17 cellular contexts compared by ENCODE assay signal in genomic region chrX:26411045-26411444, GRCh38.
"Had no signal": no experiment of that assay in that cellular context is flagged by ENCODE, and none has a peak within 500 bp of the region (broad histone marks: within the 10 kb centered on the region; RNA-seq: fewer than 3 reads in every experiment).

No MANE protein-coding gene starts in this region.

- H3K4me3 ChIP-seq: adrenal gland, coronary artery, gastroesophageal sphincter, heart right ventricle, left lung, tibial artery, uterus had no signal

- H3K4me3 Mint-ChIP-seq: central memory CD8-positive, alpha-beta T cell; natural killer cell; stimulated activated naive B cell treated with anti-CD40 and anti-IgM and Interleukin-4, amounts not matched to agents 10 μg/mL and 1 μg/mL and 100 μg/mL, for 72 hours had no signal

- DNase-seq: activated CD4-positive, alpha-beta T cell treated with anti-CD3 and anti-CD28 coated beads for 1 hour; activated CD4-positive, alpha-beta T cell treated with anti-CD3 and anti-CD28 coated beads, Interleukin-2, amount 50 U/mL, for 4 hours; activated effector memory CD4-positive, alpha-beta T cell treated with Interleukin-2 at 50 U/mL for 16 hours; activated naive CD4-positive, alpha-beta T cell treated with anti-CD3 and anti-CD28 coated beads, Interleukin-2, amount 50 U/mL, for 16 hours; adrenal gland; heart right ventricle; kidney; left lung; natural killer cell; stimulated activated CD4-positive, alpha-beta T cell treated with anti-CD3 and anti-CD28 coated beads, Interleukin-4, amount 100 ng/mL, for 1 hour; stimulated activated naive B cell treated with anti-CD40 and anti-IgM and Interleukin-4, amounts not matched to agents 10 μg/mL and 1 μg/mL and 100 μg/mL, for 72 hours; tibial artery; uterus had no signal

- H3K4me1 ChIP-seq: adrenal gland, gastroesophageal sphincter, heart right ventricle, left lung, tibial artery, uterus had no signal

- H3K4me1 Mint-ChIP-seq: central memory CD8-positive, alpha-beta T cell; natural killer cell; stimulated activated naive B cell treated with anti-CD40 and anti-IgM and Interleukin-4, amounts not matched to agents 10 μg/mL and 1 μg/mL and 100 μg/mL, for 72 hours had no signal

- H3K27me3 Mint-ChIP-seq: central memory CD8-positive, alpha-beta T cell; stimulated activated naive B cell treated with anti-CD40 and anti-IgM and Interleukin-4, amounts not matched to agents 10 μg/mL and 1 μg/mL and 100 μg/mL, for 72 hours had no signal

- H3K36me3 Mint-ChIP-seq: natural killer cell; stimulated activated naive B cell treated with anti-CD40 and anti-IgM and Interleukin-4, amounts not matched to agents 10 μg/mL and 1 μg/mL and 100 μg/mL, for 72 hours had no signal

- H3K27me3 ChIP-seq: adrenal gland, gastroesophageal sphincter, heart right ventricle, left lung, neutrophil, tibial artery, uterus had no signal

- ATAC-seq: gastroesophageal sphincter; heart right ventricle; left lung; natural killer cell; stimulated activated naive B cell treated with anti-CD40 and anti-IgM and Interleukin-4, amounts not matched to agents 10 μg/mL and 1 μg/mL and 100 μg/mL, for 72 hours had no signal

- H3K27ac ChIP-seq: adrenal gland, coronary artery, gastroesophageal sphincter, heart right ventricle, left lung, neutrophil, tibial artery, uterus had no signal

- H3K9me3 Mint-ChIP-seq: stimulated activated naive B cell treated with anti-CD40 and anti-IgM and Interleukin-4, amounts not matched to agents 10 μg/mL and 1 μg/mL and 100 μg/mL, for 72 hours had no signal

- H3K36me3 ChIP-seq: adrenal gland, gastroesophageal sphincter, heart right ventricle, left lung, neutrophil, tibial artery, uterus had no signal
